14 cellular contexts compared by ENCODE assay signal in the genomic region with DNA sequence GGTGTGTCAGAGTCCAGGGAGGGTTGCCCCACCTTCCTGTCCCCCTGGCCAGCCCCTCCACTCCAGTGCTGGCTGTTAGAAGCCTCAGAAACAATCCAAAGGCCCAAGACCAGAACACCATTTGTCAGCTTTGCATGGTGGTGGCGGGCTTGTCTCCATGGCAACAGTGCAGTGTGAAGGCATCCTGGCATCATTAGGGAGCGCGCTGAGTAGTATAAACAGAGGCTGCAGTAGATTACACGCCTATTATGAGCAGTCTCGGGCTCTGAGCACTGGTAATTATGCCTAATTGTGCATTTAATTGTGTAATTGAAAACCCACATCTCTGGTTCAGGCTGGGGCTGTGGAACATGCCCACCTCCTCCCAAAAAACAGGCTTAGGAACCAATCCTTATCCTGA. TPM values are rescaled to one million over a fixed set of nuclear protein-coding genes. Genes with fewer than 3 reads are reported as not detected.
DNase-seq lines count a peak whose midpoint lies in the region; ATAC-seq and TF ChIP-seq lines count a peak whose summit lies in the region.
"Had no signal": no experiment of that assay in that cellular context is flagged by ENCODE, and none has a peak within 500 bp of the region (broad histone marks: within the 10 kb centered on the region; RNA-seq: fewer than 3 reads in every experiment).

No MANE protein-coding gene starts in this region.

- in situ Hi-C loops in astrocyte of the cerebellum (cut with HindIII; ENCODE audit: low sequenced_read_pairs), result no loop called here

- no peaks in the 10 kb centered on the region for H3K27me3 Mint-ChIP-seq in natural killer cell treated with Interleukin-12 subunit alpha and Interleukin-12 subunit beta and Interleukin-15 and Interleukin-18, amount 100 ng/mL, for 72 hours

- no peaks in the 10 kb centered on the region for H3K9me3 Mint-ChIP-seq in natural killer cell treated with Interleukin-12 subunit alpha and Interleukin-12 subunit beta and Interleukin-15 and Interleukin-18, amount 100 ng/mL, for 72 hours

- H3K36me3 Mint-ChIP-seq in natural killer cell treated with Interleukin-12 subunit alpha and Interleukin-12 subunit beta and Interleukin-15 and Interleukin-18, amount 100 ng/mL, for 72 hours, result no peaks in the 10 kb centered on the region

- H3K4me3 Mint-ChIP-seq in natural killer cell treated with Interleukin-12 subunit alpha and Interleukin-12 subunit beta and Interleukin-15 and Interleukin-18, amount 100 ng/mL, for 72 hours, result no peak overlapping the region

- H3K27ac ChIP-seq in coronary artery, result no peak overlapping the region
- H3K27ac ChIP-seq: SK-N-MC had no signal

- DNase-seq in DMS79 (lab: John Stamatoyannopoulos, UW) (peak; percentile 49), NCI-H1694 treated with DMSO at 0.1 percent for 48 hours (lab: John Stamatoyannopoulos, UW) (peak; percentile 59), astrocyte of the cerebellum (ENCODE audit: low read depth) (peak; percentile 11), middle frontal gyrus (ENCODE audit: extremely low spot score, low spot score) (peak; percentile 63), coronary artery (ENCODE audit: low spot score) (no peak)
- DNase-seq in activated CD4-positive, alpha-beta T cell treated with anti-CD3 and anti-CD28 coated beads, Interleukin-2, amount 50 U/mL, for 4 hours, result no peak
- no peak for DNase-seq in natural killer cell treated with Interleukin-12 subunit alpha and Interleukin-12 subunit beta and Interleukin-15 and Interleukin-18, amount 100 ng/mL, for 72 hours (ENCODE audit: low spot score)
- DNase-seq: activated CD8-positive, alpha-beta memory T cell treated with anti-CD3 and anti-CD28 coated beads for 24 hours; activated gamma-delta T cell; left cardiac atrium; stimulated activated CD4-positive, alpha-beta T cell treated with anti-CD3 and anti-CD28 coated beads, Interleukin-4, amount 100 ng/mL, for 24 hours had no signal

- no peak for ATAC-seq in HG03378 (IDR thresholded peaks at IDR 0.05; ENCODE audit: unreplicated experiment)
- no peak for ATAC-seq in natural killer cell treated with Interleukin-12 subunit alpha and Interleukin-12 subunit beta and Interleukin-15 and Interleukin-18, amount 100 ng/mL, for 72 hours
- ATAC-seq: left cardiac atrium had no signal

- H3K4me1 Mint-ChIP-seq in natural killer cell treated with Interleukin-12 subunit alpha and Interleukin-12 subunit beta and Interleukin-15 and Interleukin-18, amount 100 ng/mL, for 72 hours (ENCODE audit: low read depth in 2 of 2), result no peaks in the 10 kb centered on the region

- H3K4me3 ChIP-seq in astrocyte of the cerebellum (ENCODE audit: low read depth, low read length) (no peak overlapping the region), coronary artery (no peak overlapping the region)
- H3K4me3 ChIP-seq: SK-N-MC had no signal

- TF ChIP-seq CTCF in astrocyte of the cerebellum (IDR thresholded peaks at IDR 0.05; ENCODE audit: low read depth, low read length, missing control alignments) (no peak), coronary artery (IDR thresholded peaks at IDR 0.05) (no peak)

- H3K27ac Mint-ChIP-seq in natural killer cell treated with Interleukin-12 subunit alpha and Interleukin-12 subunit beta and Interleukin-15 and Interleukin-18, amount 100 ng/mL, for 72 hours, result no peak overlapping the region

RNA-seq across cellular contexts. Expression of a gene that starts 11.8 kb away (rescaled TPM):
- not detected for total RNA-seq in natural killer cell treated with Interleukin-12 subunit alpha and Interleukin-12 subunit beta and Interleukin-15 and Interleukin-18, amount 100 ng/mL, for 72 hours
- total RNA-seq: bronchial epithelial cell had no signal

Comparison
In these comparisons a context has a peak if more than half of its experiments do, and no peak if none do; other contexts are left out.
1. DNase-seq: peak in DMS79 (single experiment), NCI-H1694 treated with DMSO at 0.1 percent for 48 hours (single experiment), astrocyte of the cerebellum (single experiment) and middle frontal gyrus (single experiment); none in coronary artery (single experiment), activated CD4-positive, alpha-beta T cell treated with anti-CD3 and anti-CD28 coated beads, Interleukin-2, amount 50 U/mL, for 4 hours (0 of 2) and natural killer cell treated with Interleukin-12 subunit alpha and Interleukin-12 subunit beta and Interleukin-15 and Interleukin-18, amount 100 ng/mL, for 72 hours (single experiment).